ENCODE assay signal across 8 cellular contexts in the genomic region with DNA sequence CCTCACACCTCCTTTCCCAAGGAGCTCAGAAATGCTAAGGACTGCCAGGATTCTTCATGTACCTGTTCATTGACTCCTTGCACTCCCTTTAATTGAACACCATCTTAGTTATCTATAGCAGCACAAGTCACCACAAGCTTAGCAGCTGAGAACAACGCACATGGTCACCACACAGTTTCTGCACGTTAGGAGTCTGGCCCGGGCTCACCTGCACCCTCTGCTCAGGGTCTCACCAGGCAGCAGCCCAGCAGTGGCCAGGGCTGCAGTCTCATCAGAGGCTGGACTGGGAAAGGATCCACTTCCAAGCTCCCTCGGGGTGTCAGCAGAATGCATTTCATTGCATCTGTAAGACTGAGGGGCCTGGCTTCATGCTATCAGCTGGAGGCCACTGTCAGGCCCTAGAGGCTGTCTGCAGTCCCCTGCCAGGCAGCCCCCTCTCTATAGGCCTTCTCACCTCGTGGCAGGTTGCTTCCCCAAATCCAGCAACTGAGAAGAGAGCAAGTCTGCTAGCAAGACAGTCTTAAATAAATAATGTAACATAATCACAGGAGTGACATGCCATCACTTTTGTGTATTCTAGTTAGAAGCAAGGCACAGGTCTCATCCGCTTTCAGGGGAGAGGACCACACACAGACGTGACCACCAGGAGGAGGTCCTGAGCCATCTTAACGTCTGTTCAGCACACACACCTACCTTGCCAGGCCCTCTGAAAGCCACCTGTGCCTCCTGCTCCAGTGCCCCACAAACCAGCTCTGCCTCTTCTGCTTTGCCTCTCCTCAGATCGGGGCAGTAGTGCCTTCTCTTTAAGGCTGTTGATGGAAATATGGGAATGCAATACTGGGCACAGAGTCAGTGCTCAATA.
A peak's percentile ranks its signal among the peaks of the same experiment; 100 is the strongest.
DNase-seq lines count a peak whose midpoint lies in the region; ATAC-seq and TF ChIP-seq lines count a peak whose summit lies in the region.

No MANE protein-coding gene starts in this region.

- no peak overlapping the region for H3K4me3 ChIP-seq in OCI-LY3 (ENCODE audit: low read length)

- no peak overlapping the region for H3K4me3 Mint-ChIP-seq in nephron progenitor cell
- H3K4me3 Mint-ChIP-seq in stimulated activated memory B cell treated with anti-CD40 and anti-IgM and Interleukin-4, amounts not matched to agents 10 μg/mL and 1 μg/mL and 100 μg/mL, for 72 hours = no peak overlapping the region

- peak; percentile 68 for TF ChIP-seq CTCF in OCI-LY3 (IDR thresholded peaks at IDR 0.05; ENCODE audit: low read depth, low read length)
- peak; percentile 9 for TF ChIP-seq CTCF in nephron progenitor cell (IDR thresholded peaks at IDR 0.05)

- H3K9me3 Mint-ChIP-seq in nephron progenitor cell = no peaks in the 10 kb centered on the region
- no peaks in the 10 kb centered on the region for H3K9me3 Mint-ChIP-seq in stimulated activated memory B cell treated with anti-CD40 and anti-IgM and Interleukin-4, amounts not matched to agents 10 μg/mL and 1 μg/mL and 100 μg/mL, for 72 hours

- H3K79me2 ChIP-seq in OCI-LY3 (ENCODE audit: low read length) = no peaks in the 10 kb centered on the region

- no peak overlapping the region for H3K27ac Mint-ChIP-seq in nephron progenitor cell
- no peak overlapping the region for H3K27ac Mint-ChIP-seq in stimulated activated memory B cell treated with anti-CD40 and anti-IgM and Interleukin-4, amounts not matched to agents 10 μg/mL and 1 μg/mL and 100 μg/mL, for 72 hours

- peaks cover 52% of the 10 kb centered on the region for H3K27me3 ChIP-seq in OCI-LY3 (ENCODE audit: low read depth, low read length)

- peaks cover 51% of the 10 kb centered on the region for H3K4me1 ChIP-seq in OCI-LY3 (ENCODE audit: low read length)

- H3K27me3 Mint-ChIP-seq in nephron progenitor cell (ENCODE audit: low read depth, poor library complexity) = peaks cover 27% of the 10 kb centered on the region
- H3K27me3 Mint-ChIP-seq in stimulated activated memory B cell treated with anti-CD40 and anti-IgM and Interleukin-4, amounts not matched to agents 10 μg/mL and 1 μg/mL and 100 μg/mL, for 72 hours = peaks cover 2% of the 10 kb centered on the region

- DNase-seq in NCI-H82 (lab: John Stamatoyannopoulos, UW) = peak; percentile 49
- DNase-seq in NCI-H82 treated with DMSO at 0.1 percent for 48 hours (lab: John Stamatoyannopoulos, UW; ENCODE audit: unreplicated experiment) = no peak
- DNase-seq in nephron progenitor cell = no peak
- DNase-seq in foreskin melanocyte = no peak

- H3K9ac ChIP-seq in OCI-LY3 (ENCODE audit: low read length) = no peak overlapping the region

- H3K4me2 ChIP-seq in OCI-LY3 (ENCODE audit: low read length) = peak overlapping the region; percentile 6; the same call in 1 of the 2 replicates

- no peak overlapping the region for H3K27ac ChIP-seq in OCI-LY3 (ENCODE audit: low read length)

- H3K36me3 Mint-ChIP-seq in nephron progenitor cell (ENCODE audit: low read depth) = no peaks in the 10 kb centered on the region
- H3K36me3 Mint-ChIP-seq in stimulated activated memory B cell treated with anti-CD40 and anti-IgM and Interleukin-4, amounts not matched to agents 10 μg/mL and 1 μg/mL and 100 μg/mL, for 72 hours = no peaks in the 10 kb centered on the region

- no peak overlapping the region for H2AFZ ChIP-seq in OCI-LY3 (ENCODE audit: low read depth, low read length)

- no peaks in the 10 kb centered on the region for H4K20me1 ChIP-seq in OCI-LY3 (ENCODE audit: insufficient read depth, low read length)

- no peaks in the 10 kb centered on the region for H3K36me3 ChIP-seq in OCI-LY3 (replicated peaks; ENCODE audit: low read depth, low read length)

- no peaks in the 10 kb centered on the region for H3K9me3 ChIP-seq in OCI-LY3 (ENCODE audit: insufficient read depth, low read length)

- H3K4me1 Mint-ChIP-seq in nephron progenitor cell = peaks cover 7% of the 10 kb centered on the region
- H3K4me1 Mint-ChIP-seq in stimulated activated memory B cell treated with anti-CD40 and anti-IgM and Interleukin-4, amounts not matched to agents 10 μg/mL and 1 μg/mL and 100 μg/mL, for 72 hours = peaks cover 12% of the 10 kb centered on the region

- peak; percentile 52 for ATAC-seq in GM21423 (IDR thresholded peaks at IDR 0.05; ENCODE audit: unreplicated experiment)
- ATAC-seq in stimulated activated memory B cell treated with anti-CD40 and anti-IgM and Interleukin-4, amounts not matched to agents 10 μg/mL and 1 μg/mL and 100 μg/mL, for 72 hours = no peak
- no peak for ATAC-seq in HG02588 (IDR thresholded peaks at IDR 0.05; ENCODE audit: unreplicated experiment)
